Comparison of ENCODE assay signal across 16 cellular contexts in genomic region chr11:132519226-132519860, GRCh38.
"Had no signal": no experiment of that assay in that cellular context is flagged by ENCODE, and none has a peak within 500 bp of the region (broad histone marks: within the 10 kb centered on the region; RNA-seq: fewer than 3 reads in every experiment).

No MANE protein-coding gene starts in this region.

- ATAC-seq: body of pancreas, foreskin keratinocyte had no signal

- H3K4me3 ChIP-seq: body of pancreas, colonic mucosa, left ventricle myocardium inferior, tibial nerve had no signal

- DNase-seq: activated CD4-positive, alpha-beta memory T cell treated with anti-CD3 and anti-CD28 coated beads for 36 hours; activated naive CD8-positive, alpha-beta T cell treated with anti-CD3 and anti-CD28 coated beads for 36 hours; amniotic stem cell; body of pancreas; central memory CD4-positive, alpha-beta T cell; colonic mucosa; endodermal cell; hypothalamus; left ventricle myocardium inferior; mammary epithelial cell; retina; stimulated activated CD4-positive, alpha-beta T cell treated with anti-CD3 and anti-CD28 coated beads, Interleukin-12 subunit alpha, Interleukin-12 subunit beta, amount 100 ng/mL, for 4 hours; stimulated activated CD4-positive, alpha-beta T cell treated with anti-CD3 and anti-CD28 coated beads, Interleukin-1b, Interleukin-23, amount 100 ng/mL, for 48 hours; stimulated activated naive CD4-positive, alpha-beta T cell treated with Interleukin-2 at 50 U/mL for 16 hours had no signal
